In genomic region chr7:154928136-154929005, GRCh38 we compare ENCODE assay signal across 8 cellular contexts.
DNase-seq lines count a peak whose midpoint lies in the region; ATAC-seq and TF ChIP-seq lines count a peak whose summit lies in the region.

No MANE protein-coding gene starts in this region.

- 84 to 88% methylated on average over 13 to 17 of the region's 17 CpGs for WGBS in endodermal cell (ENCODE audit: insufficient coverage in 1 of 2, insufficient read length in 1 of 2), 2 experiments
- WGBS in thyroid gland, 2 donors, result 6 to 11% methylated on average over 17 of the region's 17 CpGs

- H3K9me3 Mint-ChIP-seq in activated CD4-positive, alpha-beta T cell treated with anti-CD3 and anti-CD28 coated beads, Interleukin-2, amount 10 ng/mL, durations not matched to agents 7 days and 5 days, result peaks cover 3% of the 10 kb centered on the region
- peaks cover 23% of the 10 kb centered on the region for H3K9me3 Mint-ChIP-seq in endodermal cell

- H3K4me1 Mint-ChIP-seq in activated CD4-positive, alpha-beta T cell treated with anti-CD3 and anti-CD28 coated beads, Interleukin-2, amount 10 ng/mL, durations not matched to agents 7 days and 5 days, result peaks cover 22% of the 10 kb centered on the region
- H3K4me1 Mint-ChIP-seq in endodermal cell, result peaks cover 10% of the 10 kb centered on the region

- H3K4me1 ChIP-seq in endodermal cell (ENCODE audit: control insufficient read depth, insufficient read depth, low read length) (no peaks in the 10 kb centered on the region), muscle layer of colon (ENCODE audit: insufficient read depth, low read length) (peaks cover 11% of the 10 kb centered on the region), thyroid gland (peaks cover 5 to 7% of the 10 kb centered on the region in 2 donors)

- POLR2A ChIA-PET in BJ (lab: Charles Lee), result interaction anchor here (0.6 kb wide), 1 partner anchor 254 kb away, joined by 3 read pairs; no protein-coding TSS in a partner anchor
- POLR2A ChIA-PET in activated CD4-positive, alpha-beta T cell treated with anti-CD3 and anti-CD28 coated beads, Interleukin-2, amount 10 ng/mL, durations not matched to agents 7 days and 5 days (lab: Charles Lee), result no interaction called here

- no peaks in the 10 kb centered on the region; the same call in 1 of the 2 replicates for H3K36me3 ChIP-seq in BJ (ENCODE audit: control insufficient read depth, insufficient read depth, low read length)
- no peaks in the 10 kb centered on the region for H3K36me3 ChIP-seq in endodermal cell (ENCODE audit: control insufficient read depth, insufficient read depth, low read length)
- H3K36me3 ChIP-seq in muscle layer of colon (ENCODE audit: insufficient read depth, low read length), result no peaks in the 10 kb centered on the region
- H3K36me3 ChIP-seq in thyroid gland, result no peaks in the 10 kb centered on the region

- H3K27me3 Mint-ChIP-seq in activated CD4-positive, alpha-beta T cell treated with anti-CD3 and anti-CD28 coated beads, Interleukin-2, amount 10 ng/mL, durations not matched to agents 7 days and 5 days, result peaks cover 3% of the 10 kb centered on the region
- H3K27me3 Mint-ChIP-seq in endodermal cell (ENCODE audit: insufficient read depth), result no peaks in the 10 kb centered on the region

- H3K9ac ChIP-seq in endodermal cell (ENCODE audit: extremely low read depth, low read length, poor library complexity, severe bottlenecking) (no peak overlapping the region), muscle layer of colon (ENCODE audit: low read length) (peak overlapping the region; percentile 83)

- TF ChIP-seq CTCF in BJ (IDR thresholded peaks at IDR 0.05; ENCODE audit: insufficient read depth, low read depth, low read length) (no peak), endodermal cell (conservative IDR thresholded peaks at IDR 0.05) (no peak), thyroid gland (IDR thresholded peaks at IDR 0.05) (no peak)

- intact Hi-C loops in thyroid gland (cut with DNase I), result no loop called here

- H3K4me3 ChIP-seq in BJ (ENCODE audit: low read depth, low read length) (peak overlapping the region; percentile 61), endodermal cell (ENCODE audit: low read length) (no peak overlapping the region), muscle layer of colon (ENCODE audit: low read depth in 1 of 2, low read length in 2 of 2) (peak overlapping the region; percentile 63 to 75), thyroid gland (replicated peaks in 1 of 3) (peak overlapping the region in 2 of 3 donors; percentile 47 to 53)

- H3K36me3 Mint-ChIP-seq in activated CD4-positive, alpha-beta T cell treated with anti-CD3 and anti-CD28 coated beads, Interleukin-2, amount 10 ng/mL, durations not matched to agents 7 days and 5 days (ENCODE audit: low read depth), result peaks cover 6% of the 10 kb centered on the region
- no peaks in the 10 kb centered on the region for H3K36me3 Mint-ChIP-seq in endodermal cell (ENCODE audit: low read depth)

- DNase-seq in BJ (ENCODE audit: low read depth) (peak; percentile 92), NCI-H2196 treated with DMSO at 0.1 percent for 48 hours (lab: John Stamatoyannopoulos, UW; ENCODE audit: unreplicated experiment) (peak; percentile 18), endodermal cell (peak; percentile 57), thyroid gland (peak; percentile 37 to 50)
- DNase-seq in activated CD4-positive, alpha-beta T cell treated with anti-CD3 and anti-CD28 coated beads, Interleukin-2, amount 10 ng/mL, durations not matched to agents 7 days and 5 days, result peak; percentile 61

- TF ChIP-seq POLR2A in thyroid gland (IDR thresholded peaks at IDR 0.05), result peak in 1 of 2 donors; percentile 41

- peak overlapping the region; percentile 96 for H3K27ac Mint-ChIP-seq in activated CD4-positive, alpha-beta T cell treated with anti-CD3 and anti-CD28 coated beads, Interleukin-2, amount 10 ng/mL, durations not matched to agents 7 days and 5 days
- peak overlapping the region; percentile 66 for H3K27ac Mint-ChIP-seq in endodermal cell

- peak overlapping the region; percentile 84 for H3K4me3 Mint-ChIP-seq in activated CD4-positive, alpha-beta T cell treated with anti-CD3 and anti-CD28 coated beads, Interleukin-2, amount 10 ng/mL, durations not matched to agents 7 days and 5 days
- H3K4me3 Mint-ChIP-seq in endodermal cell, result peak overlapping the region; percentile 28

- peaks cover 10% of the 10 kb centered on the region for H3K9me3 ChIP-seq in endodermal cell (ENCODE audit: control insufficient read depth, low read length)
- H3K9me3 ChIP-seq in muscle layer of colon (ENCODE audit: low read length), result no peaks in the 10 kb centered on the region
- H3K9me3 ChIP-seq in thyroid gland, result no peaks in the 10 kb centered on the region

- H3K27me3 ChIP-seq in BJ (ENCODE audit: control insufficient read depth, insufficient read depth, low read length), result no peaks in the 10 kb centered on the region
- no peaks in the 10 kb centered on the region for H3K27me3 ChIP-seq in endodermal cell (ENCODE audit: control insufficient read depth, insufficient read depth, low read length, poor library complexity, severe bottlenecking)
- H3K27me3 ChIP-seq in muscle layer of colon (ENCODE audit: control insufficient read depth in 1 of 2, insufficient read depth in 2 of 2, low read length in 2 of 2), result no peaks in the 10 kb centered on the region
- H3K27me3 ChIP-seq in thyroid gland, result no peaks in the 10 kb centered on the region

- ATAC-seq in GM18873 (IDR thresholded peaks at IDR 0.05; ENCODE audit: low FRiP score, unreplicated experiment), result peak; percentile 77
- peak; percentile 81 for ATAC-seq in HG03066 (IDR thresholded peaks at IDR 0.05; ENCODE audit: low read depth, unreplicated experiment)

- no peak overlapping the region for H3K27ac ChIP-seq in endodermal cell (ENCODE audit: low read depth, low read length)
- H3K27ac ChIP-seq in muscle layer of colon (ENCODE audit: low read depth, low read length), result peak overlapping the region; percentile 84
- peak overlapping the region; percentile 66 to 86 (median 82) for H3K27ac ChIP-seq in thyroid gland

- CTCF ChIA-PET in BJ (lab: Yijun Ruan, JAX), result interaction anchor here (0.7 to 4.0 kb wide), 25 partner anchors 10 to 845 kb away, joined by 3 to 42 read pairs (median 5); no protein-coding TSS in a partner anchor
- CTCF ChIA-PET in activated CD4-positive, alpha-beta T cell treated with anti-CD3 and anti-CD28 coated beads, Interleukin-2, amount 10 ng/mL, durations not matched to agents 7 days and 5 days (lab: Charles Lee), result interaction anchor here (0.7 to 2.5 kb wide), 17 partner anchors 11 to 839 kb away, joined by 3 to 16 read pairs (median 4); no protein-coding TSS in a partner anchor

Comparison
In these comparisons a context has a peak if more than half of its experiments do, and no peak if none do; other contexts are left out.
1. DNase-seq: peak in every context shown above with its lines; median percentile 92 in BJ; 61 in activated CD4-positive, alpha-beta T cell treated with anti-CD3 and anti-CD28 coated beads, Interleukin-2, amount 10 ng/mL, durations not matched to agents 7 days and 5 days; 57 in endodermal cell; 44 in thyroid gland; 18 in NCI-H2196 treated with DMSO at 0.1 percent for 48 hours.